Comparison of ENCODE assay signal across 1 cellular context in genomic region chrX:12976819-12977758, GRCh38.
A peak's percentile ranks its signal among the peaks of the same experiment; 100 is the strongest.
TF ChIP-seq lines count a peak whose summit lies in the region.
"Not testable (repeated sequence)": the region's sequence is repeated elsewhere in the genome, so short reads cannot be mapped to it uniquely, and the experiment has no call there.

No MANE protein-coding gene starts in this region.

TF ChIP-seq in K562, 482 proteins besides CTCF, POLR2A, EP300 and RAD21 (continued from another document):
- TF ChIP-seq HDAC3 (IDR thresholded peaks at IDR 0.05; ENCODE audit: borderline replicate concordance, partially characterized antibody) (peak; percentile 17), SIN3A (IDR thresholded peaks at IDR 0.05; ENCODE audit: borderline replicate concordance in 2 of 2, control insufficient read depth in 1 of 2, low read depth in 2 of 2, low read length in 2 of 2) (peak in 1 of 2 experiments; percentile 62; a peak in 1 of 4 replicates), THRAP3 (IDR thresholded peaks at IDR 0.05; ENCODE audit: borderline replicate concordance) (0 out of 2 replicates have a peak, but pooled peaks have one; percentile 59), TEAD4 (IDR thresholded peaks at IDR 0.05; ENCODE audit: low read length) (peak; percentile 4; the same call in 1 of the 2 replicates)
- not testable (repeated sequence) for TF ChIP-seq TEAD4 (CRISPR knock-in tag; IDR thresholded peaks at IDR 0.05; ENCODE audit: borderline replicate concordance)
